In genomic region chr2:181178823-181179412, GRCh38 we compare ENCODE assay signal across 8 cellular contexts.
A peak's percentile ranks its signal among the peaks of the same experiment; 100 is the strongest.
DNase-seq lines count a peak whose midpoint lies in the region; ATAC-seq and TF ChIP-seq lines count a peak whose summit lies in the region.

No MANE protein-coding gene starts in this region.

- H3K9me3 Mint-ChIP-seq in effector memory CD8-positive, alpha-beta T cell = peaks cover 0 to 8% of the 10 kb centered on the region in 2 donors
- H3K9me3 Mint-ChIP-seq in stimulated activated effector memory CD8-positive, alpha-beta T cell treated with anti-CD3 and anti-CD28 coated beads, Interleukin-12 subunit alpha, Interleukin-12 subunit beta, amount 100 ng/mL, for 72 hours = no peaks in the 10 kb centered on the region

- no peaks in the 10 kb centered on the region for H3K27me3 Mint-ChIP-seq in effector memory CD8-positive, alpha-beta T cell

- H3K4me1 Mint-ChIP-seq in effector memory CD8-positive, alpha-beta T cell (ENCODE audit: low read depth in 2 of 2) = peaks cover 18 to 47% of the 10 kb centered on the region in 2 donors
- H3K4me1 Mint-ChIP-seq in stimulated activated effector memory CD8-positive, alpha-beta T cell treated with anti-CD3 and anti-CD28 coated beads, Interleukin-12 subunit alpha, Interleukin-12 subunit beta, amount 100 ng/mL, for 72 hours = peaks cover 31% of the 10 kb centered on the region

- no peaks in the 10 kb centered on the region for H3K36me3 Mint-ChIP-seq in effector memory CD8-positive, alpha-beta T cell (ENCODE audit: insufficient read depth)
- peaks cover 6% of the 10 kb centered on the region for H3K36me3 Mint-ChIP-seq in stimulated activated effector memory CD8-positive, alpha-beta T cell treated with anti-CD3 and anti-CD28 coated beads, Interleukin-12 subunit alpha, Interleukin-12 subunit beta, amount 100 ng/mL, for 72 hours

- H3K4me3 Mint-ChIP-seq in effector memory CD8-positive, alpha-beta T cell = peak overlapping the region; percentile 31 to 51
- H3K4me3 Mint-ChIP-seq in stimulated activated effector memory CD8-positive, alpha-beta T cell treated with anti-CD3 and anti-CD28 coated beads, Interleukin-12 subunit alpha, Interleukin-12 subunit beta, amount 100 ng/mL, for 72 hours = peak overlapping the region; percentile 35

- DNase-seq in SK-MEL-5 (ENCODE audit: low read depth, low spot score) (peak; percentile 24), Ammon's horn (ENCODE audit: low spot score) (no peak), DMS79 treated with DMSO at 0.1 percent for 48 hours (lab: John Stamatoyannopoulos, UW) (no peak), putamen (ENCODE audit: low spot score) (no peak)
- peak; percentile 23 to 38 (median 30) for DNase-seq in effector memory CD8-positive, alpha-beta T cell
- DNase-seq in stimulated activated effector memory CD8-positive, alpha-beta T cell treated with anti-CD3 and anti-CD28 coated beads, Interleukin-12 subunit alpha, Interleukin-12 subunit beta, amount 100 ng/mL, for 72 hours (ENCODE audit: low spot score in 2 of 2) = peak; percentile 27 to 70

- ATAC-seq in HG02642 (IDR thresholded peaks at IDR 0.05; ENCODE audit: poor library complexity, unreplicated experiment) = peak; percentile 79
- ATAC-seq in effector memory CD8-positive, alpha-beta T cell (replicated peaks) = peak; percentile 82
- peak; percentile 82 for ATAC-seq in stimulated activated effector memory CD8-positive, alpha-beta T cell treated with anti-CD3 and anti-CD28 coated beads, Interleukin-12 subunit alpha, Interleukin-12 subunit beta, amount 100 ng/mL, for 72 hours

- in situ Hi-C loops in SK-MEL-5 (cut with HindIII; ENCODE audit: low pct_unique_long_range_greater_than_20kb, low sequenced_read_pairs) = no loop called here

- peak; percentile 64; the same call in 1 of the 2 replicates for TF ChIP-seq CTCF in GM12874 (IDR thresholded peaks at IDR 0.05; ENCODE audit: insufficient read depth, low read depth, low read length)

- H3K27ac Mint-ChIP-seq in effector memory CD8-positive, alpha-beta T cell = peak overlapping the region; percentile 62 to 84
- H3K27ac Mint-ChIP-seq in stimulated activated effector memory CD8-positive, alpha-beta T cell treated with anti-CD3 and anti-CD28 coated beads, Interleukin-12 subunit alpha, Interleukin-12 subunit beta, amount 100 ng/mL, for 72 hours = peak overlapping the region; percentile 83

Comparison
In these comparisons a context has a peak if more than half of its experiments do, and no peak if none do; other contexts are left out.
1. DNase-seq: peak in SK-MEL-5 (single experiment), effector memory CD8-positive, alpha-beta T cell (3 of 3) and stimulated activated effector memory CD8-positive, alpha-beta T cell treated with anti-CD3 and anti-CD28 coated beads, Interleukin-12 subunit alpha, Interleukin-12 subunit beta, amount 100 ng/mL, for 72 hours (2 of 2); none in Ammon's horn (single experiment), DMS79 treated with DMSO at 0.1 percent for 48 hours (single experiment) and putamen (single experiment).
2. Peak in every context shown above with its lines, with median percentiles within 50 percentile points of each other: ATAC-seq.